33 cellular contexts compared by ENCODE assay signal in the genomic region with DNA sequence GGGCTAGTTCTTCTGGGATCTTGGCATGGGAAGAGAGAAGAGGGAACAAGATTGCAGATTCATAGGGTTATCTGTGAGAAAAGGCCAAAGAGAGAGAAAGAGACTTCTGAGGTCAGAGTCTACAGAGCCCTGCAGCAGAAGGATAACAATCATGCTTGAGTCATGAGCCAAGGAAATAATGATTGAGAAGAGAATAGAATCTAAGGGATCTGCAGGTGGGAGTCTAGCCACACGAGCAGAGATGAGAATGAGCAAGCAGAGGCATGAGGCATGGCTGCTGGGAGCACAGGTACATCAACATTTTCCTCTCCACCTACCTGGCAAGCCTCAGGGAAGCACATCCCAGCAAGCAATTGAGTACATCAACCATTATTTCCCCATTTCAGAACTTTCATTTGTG.
DNase-seq lines count a peak whose midpoint lies in the region; ATAC-seq, FAIRE-seq and TF ChIP-seq lines count a peak whose summit lies in the region.
"Had no signal": no experiment of that assay in that cellular context is flagged by ENCODE, and none has a peak within 500 bp of the region (broad histone marks: within the 10 kb centered on the region; RNA-seq: fewer than 3 reads in every experiment).

No MANE protein-coding gene starts in this region.

- no peak overlapping the region for H3K27ac ChIP-seq in foreskin keratinocyte
- H3K27ac ChIP-seq in OCI-LY7 (ENCODE audit: low read depth, low read length, poor library complexity, severe bottlenecking) = no peak overlapping the region
- H3K27ac ChIP-seq: 22Rv1; A549; BLaER1; BLaER1 treated with 17β-estradiol and CSF1 and Interleukin-3, amounts not matched to agents 10 nM and 100 nM; C4-2B had no signal

- intact Hi-C loops in OCI-LY7 (cut with micrococcal nuclease; ENCODE audit: unreplicated experiment) = no loop called here

- no peak overlapping the region for H2AFZ ChIP-seq in OCI-LY7 (ENCODE audit: low read length)

- POLR2A ChIA-PET in OCI-LY7 (lab: Charles Lee) = no interaction called here

- TF ChIP-seq CTCF in bronchial epithelial cell (IDR thresholded peaks at IDR 0.05; ENCODE audit: insufficient read depth, low read length, severe bottlenecking) (no peak), epithelial cell of esophagus (IDR thresholded peaks at IDR 0.05; ENCODE audit: insufficient read depth, low read depth, low read length, missing control alignments) (no peak), foreskin keratinocyte (conservative IDR thresholded peaks at IDR 0.05) (peak; percentile 39), OCI-LY7 (conservative IDR thresholded peaks at IDR 0.05; ENCODE audit: low read length) (no peak)

- H3K36me3 ChIP-seq in bronchial epithelial cell (ENCODE audit: control insufficient read depth, insufficient read depth, low read length) = no peaks in the 10 kb centered on the region
- H3K36me3 ChIP-seq in OCI-LY7 (ENCODE audit: insufficient read depth, low read length) = no peaks in the 10 kb centered on the region
- H3K36me3 ChIP-seq: BE2C; BLaER1; BLaER1 treated with 17β-estradiol and CSF1 and Interleukin-3, amounts not matched to agents 10 nM and 100 nM had no signal

- ATAC-seq in foreskin keratinocyte (peak; percentile 67), GM19324 (IDR thresholded peaks at IDR 0.05; ENCODE audit: low FRiP score, unreplicated experiment) (no peak)
- ATAC-seq: A549; CD8-positive, alpha-beta T cell had no signal

- FAIRE-seq in bronchial epithelial cell (lab: Jason Lieb, UNC) = no peak
- FAIRE-seq: A204.1, A549, D721Med had no signal

- H3K4me1 ChIP-seq in foreskin keratinocyte (no peaks in the 10 kb centered on the region), OCI-LY7 (ENCODE audit: insufficient read depth, low read length, poor library complexity, severe bottlenecking) (no peaks in the 10 kb centered on the region)
- H3K4me1 ChIP-seq: A549; BE2C; BLaER1; BLaER1 treated with 17β-estradiol and CSF1 and Interleukin-3, amounts not matched to agents 10 nM and 100 nM; Caco-2 had no signal

- BruUV-seq in OCI-LY7 (replicated peaks; lab: Mats Ljungman, UMichigan) = no TSS peak

- H3K9me3 ChIP-seq in OCI-LY7 (ENCODE audit: low read length) = no peaks in the 10 kb centered on the region
- H3K9me3 ChIP-seq: A549; BE2C; BLaER1; BLaER1 treated with 17β-estradiol and CSF1 and Interleukin-3, amounts not matched to agents 10 nM and 100 nM; Caco-2 had no signal

- H3K4me3 ChIP-seq in bronchial epithelial cell (ENCODE audit: low read depth, low read length) (no peak overlapping the region), epithelial cell of esophagus (ENCODE audit: low read length) (no peak overlapping the region), OCI-LY7 (ENCODE audit: low read depth, low read length, poor library complexity, severe bottlenecking) (no peak overlapping the region)
- H3K4me3 ChIP-seq: A549; BLaER1; BLaER1 treated with 17β-estradiol and CSF1 and Interleukin-3, amounts not matched to agents 10 nM and 100 nM had no signal

- no peaks in the 10 kb centered on the region for H3K27me3 ChIP-seq in bronchial epithelial cell (ENCODE audit: control insufficient read depth, insufficient read depth, low read length)
- no peaks in the 10 kb centered on the region for H3K27me3 ChIP-seq in foreskin keratinocyte
- H3K27me3 ChIP-seq: BE2C; BLaER1; BLaER1 treated with 17β-estradiol and CSF1 and Interleukin-3, amounts not matched to agents 10 nM and 100 nM had no signal

- no peaks in the 10 kb centered on the region for H4K20me1 ChIP-seq in OCI-LY7 (ENCODE audit: insufficient read depth, low read length)
- H4K20me1 ChIP-seq: BLaER1; BLaER1 treated with 17β-estradiol and CSF1 and Interleukin-3, amounts not matched to agents 10 nM and 100 nM had no signal

- DNase-seq in bronchial epithelial cell (ENCODE audit: low read depth) (peak; percentile 53), epithelial cell of esophagus (ENCODE audit: low read depth) (peak; percentile 48), foreskin keratinocyte (peak; percentile 29 to 49), OCI-LY7 (ENCODE audit: low spot score) (no peak), NCI-H345 (lab: John Stamatoyannopoulos, UW) (no peak)
- DNase-seq: 8988T; ACHN; AML-193; BE2C; C1 segment of cervical spinal cord; Caco-2; Calu3; CD4-positive, alpha-beta memory T cell; CD4-positive, alpha-beta T cell; CD4-positive, CD25-positive, alpha-beta regulatory T cell; CD8-positive, alpha-beta memory T cell; CD8-positive, alpha-beta T cell; COR-L47; DMS 273 treated with DMSO at 0.1 percent for 48 hours; DMS153; DMS53; DMS79; DMS79 treated with DMSO at 0.1 percent for 48 hours; DND-41; EL had no signal

- no peaks in the 10 kb centered on the region for H3K9me2 ChIP-seq in OCI-LY7 (ENCODE audit: insufficient read depth, low read length)

- H3K4me2 ChIP-seq in OCI-LY7 (ENCODE audit: low read length) = no peak overlapping the region
- H3K4me2 ChIP-seq: A549; BLaER1; BLaER1 treated with 17β-estradiol and CSF1 and Interleukin-3, amounts not matched to agents 10 nM and 100 nM had no signal

- H3K79me2 ChIP-seq in OCI-LY7 (ENCODE audit: insufficient read depth, low read depth, low read length) = no peaks in the 10 kb centered on the region

- CTCF ChIA-PET in OCI-LY7 (lab: Charles Lee; ENCODE audit: unreplicated experiment) = no interaction called here

Comparison
In these comparisons a context has a peak if more than half of its experiments do, and no peak if none do; other contexts are left out.
1. DNase-seq: peak in bronchial epithelial cell (single experiment), epithelial cell of esophagus (single experiment) and foreskin keratinocyte (2 of 2); none in OCI-LY7 (single experiment) and NCI-H345 (single experiment).